Comparison of ENCODE assay signal across 16 cellular contexts in genomic region chr17:43790311-43790940, GRCh38. TPM values are rescaled to one million over a fixed set of nuclear protein-coding genes. Genes with fewer than 3 reads are reported as not detected.
DNase-seq lines count a peak whose midpoint lies in the region; ATAC-seq and TF ChIP-seq lines count a peak whose summit lies in the region.
"Had no signal": no experiment of that assay in that cellular context is flagged by ENCODE, and none has a peak within 500 bp of the region (broad histone marks: within the 10 kb centered on the region; RNA-seq: fewer than 3 reads in every experiment).

No MANE protein-coding gene starts in this region.

- H3K27me3 ChIP-seq in AG04450 (ENCODE audit: control insufficient read depth, insufficient read depth, low read length) (no peaks in the 10 kb centered on the region), GM23338 (ENCODE audit: insufficient read depth) (no peaks in the 10 kb centered on the region), gastrocnemius medialis (no peaks in the 10 kb centered on the region)
- H3K27me3 ChIP-seq: vagina had no signal

- no peak overlapping the region for H3K27ac Mint-ChIP-seq in GM23338
- no peak overlapping the region for H3K27ac Mint-ChIP-seq in stimulated activated naive B cell treated with anti-CD40 and anti-IgM and Interleukin-4, amounts not matched to agents 10 μg/mL and 1 μg/mL and 100 μg/mL, for 72 hours
- H3K27ac Mint-ChIP-seq: activated T-cell treated with anti-CD3 and anti-CD28 coated beads, Interleukin-2, amount 50 U/mL, for 72 hours; CD4-positive, CD25-positive, alpha-beta regulatory T cell had no signal

- H3K27me3 Mint-ChIP-seq in GM23338 (ENCODE audit: insufficient read depth, low read depth, poor library complexity), result peaks cover 5% of the 10 kb centered on the region
- H3K27me3 Mint-ChIP-seq in stimulated activated naive B cell treated with anti-CD40 and anti-IgM and Interleukin-4, amounts not matched to agents 10 μg/mL and 1 μg/mL and 100 μg/mL, for 72 hours, result peaks cover 27 to 48% of the 10 kb centered on the region in 2 donors

- H3K4me1 Mint-ChIP-seq in GM23338, result peaks cover 3% of the 10 kb centered on the region; the same call in 1 of the 3 replicates
- no peaks in the 10 kb centered on the region for H3K4me1 Mint-ChIP-seq in stimulated activated naive B cell treated with anti-CD40 and anti-IgM and Interleukin-4, amounts not matched to agents 10 μg/mL and 1 μg/mL and 100 μg/mL, for 72 hours

- no peak for TF ChIP-seq POLR2A in gastrocnemius medialis (IDR thresholded peaks at IDR 0.05)

- no peak overlapping the region for H3K4me2 ChIP-seq in GM23338

- H3K9me2 ChIP-seq in GM23338 (ENCODE audit: insufficient read depth), result no peaks in the 10 kb centered on the region

- H3K36me3 Mint-ChIP-seq in GM23338 (ENCODE audit: low read depth), result no peaks in the 10 kb centered on the region
- no peaks in the 10 kb centered on the region for H3K36me3 Mint-ChIP-seq in stimulated activated naive B cell treated with anti-CD40 and anti-IgM and Interleukin-4, amounts not matched to agents 10 μg/mL and 1 μg/mL and 100 μg/mL, for 72 hours
- H3K36me3 Mint-ChIP-seq: CD4-positive, CD25-positive, alpha-beta regulatory T cell had no signal

- no peak overlapping the region for H3K4me3 Mint-ChIP-seq in GM23338
- H3K4me3 Mint-ChIP-seq in stimulated activated naive B cell treated with anti-CD40 and anti-IgM and Interleukin-4, amounts not matched to agents 10 μg/mL and 1 μg/mL and 100 μg/mL, for 72 hours, result no peak overlapping the region
- H3K4me3 Mint-ChIP-seq: activated T-cell treated with anti-CD3 and anti-CD28 coated beads, Interleukin-2, amount 50 U/mL, for 72 hours; CD4-positive, CD25-positive, alpha-beta regulatory T cell had no signal

- H3K4me1 ChIP-seq in GM23338 (ENCODE audit: insufficient read depth), result no peaks in the 10 kb centered on the region; the same call in 1 of the 2 replicates
- peaks cover 0 to 4% of the 10 kb centered on the region in 2 donors for H3K4me1 ChIP-seq in gastrocnemius medialis
- H3K4me1 ChIP-seq: vagina had no signal

- TF ChIP-seq CTCF in AG04450 (IDR thresholded peaks at IDR 0.05; ENCODE audit: low read depth, low read length) (peak; percentile 27), GM23338 (conservative IDR thresholded peaks at IDR 0.05; ENCODE audit: low read depth in 2 of 2) (peak; percentile 53 to 93; a peak in 3 of 4 replicates), fibroblast of pulmonary artery (IDR thresholded peaks at IDR 0.05; ENCODE audit: low read length, missing control alignments) (peak; percentile 24), gastrocnemius medialis (IDR thresholded peaks at IDR 0.05 in 4 of 5, conservative IDR thresholded peaks at IDR 0.05 in 1 of 5) (no peak)

- no peaks in the 10 kb centered on the region for H4K20me1 ChIP-seq in GM23338 (replicated peaks; ENCODE audit: insufficient read depth)

- POLR2A ChIA-PET in AG04450 (lab: Yijun Ruan, JAX), result no interaction called here

- peaks cover 8% of the 10 kb centered on the region for H3K9me3 Mint-ChIP-seq in GM23338
- H3K9me3 Mint-ChIP-seq in stimulated activated naive B cell treated with anti-CD40 and anti-IgM and Interleukin-4, amounts not matched to agents 10 μg/mL and 1 μg/mL and 100 μg/mL, for 72 hours, result no peaks in the 10 kb centered on the region
- H3K9me3 Mint-ChIP-seq: activated T-cell treated with anti-CD3 and anti-CD28 coated beads, Interleukin-2, amount 50 U/mL, for 72 hours had no signal

- H3F3A ChIP-seq in GM23338 (replicated peaks; ENCODE audit: low read depth), result no peaks in the 10 kb centered on the region

- H3K27ac ChIP-seq in AG04450 (ENCODE audit: low read depth, low read length) (no peak overlapping the region), GM23338 (ENCODE audit: low read depth) (no peak overlapping the region), gastrocnemius medialis (no peak overlapping the region)
- H3K27ac ChIP-seq: skin epidermis, vagina had no signal

- CTCF ChIA-PET in AG04450 (lab: Charles Lee), result interaction anchor here (0.9 to 1.6 kb wide), 2 partner anchors 56 to 58 kb away, joined by 3 to 12 read pairs; partner anchors contain the start of gene CD300LG

- H3K4me3 ChIP-seq in AG04450 (ENCODE audit: low read depth, low read length) (no peak overlapping the region), GM23338 (no peak overlapping the region), fibroblast of pulmonary artery (replicated peaks; ENCODE audit: low read depth, low read length) (no peak overlapping the region), gastrocnemius medialis (no peak overlapping the region)
- H3K4me3 ChIP-seq: GM12878, skin epidermis, vagina had no signal

- intact Hi-C loops in gastrocnemius medialis (cut with DNase I; ENCODE audit: low total_unique reads), result no loop called here

- DNase-seq in AG04450 (ENCODE audit: low read depth, low spot score) (no peak), GM23338 (ENCODE audit: low spot score) (peak; percentile 42), SHP77 treated with DMSO at 0.1 percent for 48 hours (lab: John Stamatoyannopoulos, UW) (peak; percentile 55), fibroblast of pulmonary artery (ENCODE audit: low read depth) (peak; percentile 11), T-helper 1 cell (no peak), gastrocnemius medialis (no peak), ecto neural progenitor cell (ENCODE audit: low spot score) (no peak)
- DNase-seq in stimulated activated naive B cell treated with anti-CD40 and anti-IgM and Interleukin-4, amounts not matched to agents 10 μg/mL and 1 μg/mL and 100 μg/mL, for 72 hours, result no peak
- DNase-seq: activated T-cell treated with anti-CD3 and anti-CD28 coated beads, Interleukin-2, amount 50 U/mL, for 72 hours; CD4-positive, CD25-positive, alpha-beta regulatory T cell; cerebellar nuclear complex had no signal

- H3K36me3 ChIP-seq in GM23338 (ENCODE audit: insufficient read depth), result no peaks in the 10 kb centered on the region
- H3K36me3 ChIP-seq in gastrocnemius medialis, result no peaks in the 10 kb centered on the region
- H3K36me3 ChIP-seq: vagina had no signal

- H2AFZ ChIP-seq in GM23338, result peak overlapping the region; percentile 43; the same call in 1 of the 2 replicates

- H3K79me2 ChIP-seq in GM23338 (replicated peaks; ENCODE audit: insufficient read depth), result no peaks in the 10 kb centered on the region

- in situ Hi-C loops in gastrocnemius medialis (cut with MboI; ENCODE audit: low sequenced_read_pairs in 4 of 4), result no loop called here

- H3K9me3 ChIP-seq in AG04450 (ENCODE audit: control insufficient read depth, insufficient read depth, low read length), result no peaks in the 10 kb centered on the region
- H3K9me3 ChIP-seq in gastrocnemius medialis, result no peaks in the 10 kb centered on the region
- H3K9me3 ChIP-seq: vagina had no signal

- peak; percentile 84 for ATAC-seq in GM23338
- ATAC-seq in stimulated activated naive B cell treated with anti-CD40 and anti-IgM and Interleukin-4, amounts not matched to agents 10 μg/mL and 1 μg/mL and 100 μg/mL, for 72 hours (replicated peaks), result no peak
- no peak for ATAC-seq in gastrocnemius medialis
- ATAC-seq: activated T-cell treated with anti-CD3 and anti-CD28 coated beads, Interleukin-2, amount 50 U/mL, for 72 hours; GM12878 had no signal

TF ChIP-seq in GM23338, 12 proteins besides CTCF, POLR2A, EP300 and RAD21 (continues in another document):
- no peak for TF ChIP-seq EZH2phosphoT487 (IDR thresholded peaks at IDR 0.05; ENCODE audit: unreplicated experiment)
- no peak for TF ChIP-seq ETS1 (IDR thresholded peaks at IDR 0.05)
- TF ChIP-seq POLR2AphosphoS5 (IDR thresholded peaks at IDR 0.05; ENCODE audit: low read depth), result no peak
- TF ChIP-seq NANOG (IDR thresholded peaks at IDR 0.05; ENCODE audit: borderline replicate concordance), result no peak
- TF ChIP-seq ZNF114 (CRISPR knock-in tag; IDR thresholded peaks at IDR 0.05), result no peak

RNA-seq across cellular contexts. Expression of gene CFAP97D1, which starts 10.2 kb away (rescaled TPM):
- polyA plus RNA-seq in AG04450 (2011; rRNA removed) (0.02 TPM in 1 of 2 replicates, not detected in the other), GM23338 (2016; fragmentation: Nextera tagmentation; extraction: Ambion mirVana) (0.10 TPM in 1 of 2 replicates, not detected in the other)
- not detected in 2 replicates for polyA minus RNA-seq in AG04450 (2011; rRNA and poly(A)+ RNA removed)
- 0.07 and 0.12 TPM in 2 replicates for total RNA-seq in GM23338 (2014; rRNA removed; shearing (Covaris generic))
- not detected for total RNA-seq in gastrocnemius medialis
- total RNA-seq: activated T-cell treated with anti-CD3 and anti-CD28 coated beads, Interleukin-2, amount 50 U/mL, for 72 hours; CD4-positive, CD25-positive, alpha-beta regulatory T cell; GM12878; NCI-H460; T-helper 2 cell treated with Interferon-gamma antibody and Interleukin-4, amounts not matched to agents 100 ng/mL and 5 ng/mL, for 36 hours; vagina had no signal
- polyA plus RNA-seq: CD4-positive, CD25-positive, alpha-beta regulatory T cell had no signal

RNA-seq across cellular contexts. Expression of gene DUSP3, which starts 11.6 kb away (rescaled TPM):
- 45.3 and 45.9 TPM in 2 replicates for polyA plus RNA-seq in AG04450 (2011; rRNA removed)
- 49.0 and 61.2 TPM in 2 replicates for polyA minus RNA-seq in AG04450 (2011; rRNA and poly(A)+ RNA removed)
- total RNA-seq in GM23338 (2014; rRNA removed; shearing (Covaris generic)), result 17.5 and 22.1 TPM in 2 replicates
- polyA plus RNA-seq in GM23338 (2016; fragmentation: Nextera tagmentation; extraction: Ambion mirVana), result 14.7 and 15.4 TPM in 2 replicates
- 100 to 1,000 TPM; 121 to 184 (median 145) TPM for total RNA-seq in gastrocnemius medialis

RNA-seq across cellular contexts. Expression of gene SOST, which starts 31.8 kb away (rescaled TPM):
- polyA plus RNA-seq in AG04450 (2011; rRNA removed) (not detected in 2 replicates), GM23338 (2016; fragmentation: Nextera tagmentation; extraction: Ambion mirVana) (not detected in 2 replicates)
- not detected in 2 replicates for polyA minus RNA-seq in AG04450 (2011; rRNA and poly(A)+ RNA removed)
- 0.31 TPM in 1 of 2 replicates, not detected in the other for total RNA-seq in GM23338 (2014; rRNA removed; shearing (Covaris generic))
- total RNA-seq in gastrocnemius medialis, result not detected
- total RNA-seq: activated T-cell treated with anti-CD3 and anti-CD28 coated beads, Interleukin-2, amount 50 U/mL, for 72 hours; CD4-positive, CD25-positive, alpha-beta regulatory T cell; GM12878; NCI-H460; T-helper 2 cell treated with Interferon-gamma antibody and Interleukin-4, amounts not matched to agents 100 ng/mL and 5 ng/mL, for 36 hours; vagina had no signal
- polyA plus RNA-seq: CD4-positive, CD25-positive, alpha-beta regulatory T cell; GM12878 had no signal

RNA-seq across cellular contexts. Expression of gene MPP3, which starts 42.5 kb away (rescaled TPM):
- polyA plus RNA-seq in AG04450 (2011; rRNA removed) (4.5 and 4.7 TPM in 2 replicates), GM23338 (2016; fragmentation: Nextera tagmentation; extraction: Ambion mirVana) (5.6 and 7.4 TPM in 2 replicates)
- polyA minus RNA-seq in AG04450 (2011; rRNA and poly(A)+ RNA removed), result 4.6 and 6.6 TPM in 2 replicates
- total RNA-seq in GM23338 (2014; rRNA removed; shearing (Covaris generic)), result 4.2 and 6.6 TPM in 2 replicates
- 1 to 10 TPM in 2 of 4 donors, under 1 TPM in 2; 0.12 to 2.4 (median 1.1) TPM for total RNA-seq in gastrocnemius medialis
- total RNA-seq: activated T-cell treated with anti-CD3 and anti-CD28 coated beads, Interleukin-2, amount 50 U/mL, for 72 hours; CD4-positive, CD25-positive, alpha-beta regulatory T cell; GM12878; T-helper 2 cell treated with Interferon-gamma antibody and Interleukin-4, amounts not matched to agents 100 ng/mL and 5 ng/mL, for 36 hours had no signal
- polyA plus RNA-seq: CD4-positive, CD25-positive, alpha-beta regulatory T cell; GM12878 had no signal

RNA-seq across cellular contexts. Expression of gene CD300LG, which starts 56.5 kb away (rescaled TPM):
- polyA plus RNA-seq in AG04450 (2011; rRNA removed) (not detected in 2 replicates), GM23338 (2016; fragmentation: Nextera tagmentation; extraction: Ambion mirVana) (not detected in 2 replicates)
- not detected in 2 replicates for polyA minus RNA-seq in AG04450 (2011; rRNA and poly(A)+ RNA removed)
- total RNA-seq in GM23338 (2014; rRNA removed; shearing (Covaris generic)), result not detected in 2 replicates
- total RNA-seq in gastrocnemius medialis, result 10 to 100 TPM; 18.4 to 28.2 (median 20.8) TPM
- total RNA-seq: activated T-cell treated with anti-CD3 and anti-CD28 coated beads, Interleukin-2, amount 50 U/mL, for 72 hours; CD4-positive, CD25-positive, alpha-beta regulatory T cell; GM12878; NCI-H460; T-helper 2 cell treated with Interferon-gamma antibody and Interleukin-4, amounts not matched to agents 100 ng/mL and 5 ng/mL, for 36 hours had no signal
- polyA plus RNA-seq: CD4-positive, CD25-positive, alpha-beta regulatory T cell; GM12878 had no signal

Comparison
In these comparisons a context has a peak if more than half of its experiments do, and no peak if none do; other contexts are left out.
1. DNase-seq: peak in GM23338 (single experiment), SHP77 treated with DMSO at 0.1 percent for 48 hours (single experiment) and fibroblast of pulmonary artery (single experiment); none in AG04450 (single experiment), T-helper 1 cell (0 of 5), stimulated activated naive B cell treated with anti-CD40 and anti-IgM and Interleukin-4, amounts not matched to agents 10 μg/mL and 1 μg/mL and 100 μg/mL, for 72 hours (single experiment), gastrocnemius medialis (0 of 2) and ecto neural progenitor cell (single experiment).
2. CTCF ChIP-seq: peak in AG04450 (single experiment), GM23338 (2 of 2) and fibroblast of pulmonary artery (single experiment); none in gastrocnemius medialis (0 of 5).